27 cellular contexts compared by ENCODE assay signal in the genomic region with DNA sequence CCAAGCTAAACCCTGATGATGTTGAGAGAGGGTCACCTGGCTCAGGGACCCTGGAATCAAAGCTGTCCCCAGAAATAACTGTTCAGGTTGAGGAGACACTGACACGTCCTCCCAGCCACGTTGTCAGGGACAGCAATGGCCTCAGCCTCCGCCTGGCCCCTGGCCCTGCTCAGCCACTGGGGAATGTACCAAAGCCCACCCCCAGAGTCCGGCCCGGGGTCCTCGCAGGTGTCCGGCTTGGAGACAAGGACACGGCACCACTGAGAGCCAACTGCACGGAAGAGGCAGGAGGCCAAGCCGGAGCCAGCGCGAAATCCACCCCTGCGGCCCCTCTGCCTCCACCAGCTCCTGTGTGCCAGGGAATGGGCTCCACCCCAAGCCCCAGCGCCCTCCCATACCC.
"Had no signal": no experiment of that assay in that cellular context is flagged by ENCODE, and none has a peak within 500 bp of the region (broad histone marks: within the 10 kb centered on the region; RNA-seq: fewer than 3 reads in every experiment).

No MANE protein-coding gene starts in this region.

- DNase-seq: stimulated activated CD4-positive, alpha-beta T cell treated with anti-CD3 and anti-CD28 coated beads, Interleukin-2, amount 100 ng/mL, for 48 hours; stimulated activated CD4-positive, alpha-beta T cell treated with anti-CD3 and anti-CD28 coated beads, Interleukin-4, amount 100 ng/mL, for 1 hour; stimulated activated CD4-positive, alpha-beta T cell treated with anti-CD3 and anti-CD28 coated beads, Interleukin-4, amount 100 ng/mL, for 24 hours; stimulated activated CD4-positive, alpha-beta T cell treated with anti-CD3 and anti-CD28 coated beads, Interleukin-4, amount 100 ng/mL, for 4 hours; stimulated activated CD8-positive, alpha-beta memory T cell treated with anti-CD3 and anti-CD28 coated beads, Interleukin-4, amount 100 ng/mL, for 48 hours; stimulated activated naive B cell treated with anti-CD40 and anti-IgM and Interleukin-4, amounts not matched to agents 10 μg/mL and 1 μg/mL and 100 μg/mL, for 72 hours; stimulated activated naive CD4-positive, alpha-beta T cell; stimulated activated naive CD4-positive, alpha-beta T cell treated with Interleukin-2 at 50 U/mL for 16 hours; stimulated activated naive CD8-positive, alpha-beta T cell treated with anti-CD3 and anti-CD28 coated beads, Interleukin-15, amount 100 ng/mL, for 72 hours; stimulated activated naive CD8-positive, alpha-beta T cell treated with anti-CD3 and anti-CD28 coated beads, Interleukin-15, Interleukin-2, amounts not matched to agents 100 U/mL and 50 U/mL, for 24 hours; stomach; testis; thyroid gland; tibial artery; transverse colon; trophoblast cell; upper lobe of right lung; uterus had no signal

- H3K36me3 ChIP-seq: stomach, suprapubic skin, thoracic aorta, thyroid gland, tibial artery, tibial nerve, transverse colon, upper lobe of left lung, upper lobe of right lung, uterus, vagina had no signal

- H3K9me3 Mint-ChIP-seq: stimulated activated effector memory CD8-positive, alpha-beta T cell treated with anti-CD3 and anti-CD28 coated beads, Interleukin-12 subunit alpha, Interleukin-12 subunit beta, amount 100 ng/mL, for 72 hours; stimulated activated memory B cell treated with anti-CD40 and anti-IgM and Interleukin-4, amounts not matched to agents 10 μg/mL and 1 μg/mL and 100 μg/mL, for 72 hours; stimulated activated naive B cell treated with anti-CD40 and anti-IgM and Interleukin-4, amounts not matched to agents 10 μg/mL and 1 μg/mL and 100 μg/mL, for 72 hours; stimulated activated naive CD8-positive, alpha-beta T cell treated with anti-CD3 and anti-CD28 coated beads, Interleukin-15, amount 100 ng/mL, for 72 hours; stimulated activated naive CD8-positive, alpha-beta T cell treated with anti-CD3 and anti-CD28 coated beads, Interleukin-15, Interleukin-2, amounts not matched to agents 100 ng/mL and 50 ng/mL, for 24 hours; type B pancreatic cell had no signal

- H3K36me3 Mint-ChIP-seq: stimulated activated effector memory CD8-positive, alpha-beta T cell treated with anti-CD3 and anti-CD28 coated beads, Interleukin-12 subunit alpha, Interleukin-12 subunit beta, amount 100 ng/mL, for 72 hours; stimulated activated memory B cell treated with anti-CD40 and anti-IgM and Interleukin-4, amounts not matched to agents 10 μg/mL and 1 μg/mL and 100 μg/mL, for 72 hours; stimulated activated naive B cell treated with anti-CD40 and anti-IgM and Interleukin-4, amounts not matched to agents 10 μg/mL and 1 μg/mL and 100 μg/mL, for 72 hours; type B pancreatic cell had no signal

- H3K4me1 ChIP-seq: suprapubic skin, testis, thyroid gland, tibial artery, transverse colon, upper lobe of right lung, uterus, vagina had no signal

- H3K9me3 ChIP-seq: stomach, suprapubic skin, testis, thoracic aorta, thyroid gland, tibial artery, tibial nerve, transverse colon, upper lobe of left lung, upper lobe of right lung, uterus, vagina had no signal

- H3K27ac ChIP-seq: stomach, suprapubic skin, testis, thoracic aorta, thyroid gland, tibial artery, tibial nerve, transverse colon, upper lobe of left lung, upper lobe of right lung, uterus, vagina had no signal

- H3K4me3 ChIP-seq: stomach, suprapubic skin, testis, thoracic aorta, thyroid gland, tibial artery, tibial nerve, transverse colon, upper lobe of left lung, upper lobe of right lung, uterus, vagina had no signal

- H3K4me1 Mint-ChIP-seq: stimulated activated memory B cell treated with anti-CD40 and anti-IgM and Interleukin-4, amounts not matched to agents 10 μg/mL and 1 μg/mL and 100 μg/mL, for 72 hours had no signal

- H3K27me3 ChIP-seq: suprapubic skin, testis, thyroid gland, tibial nerve, transverse colon, upper lobe of left lung, upper lobe of right lung, uterus, vagina had no signal

- H3K27ac Mint-ChIP-seq: stimulated activated effector memory CD8-positive, alpha-beta T cell treated with anti-CD3 and anti-CD28 coated beads, Interleukin-12 subunit alpha, Interleukin-12 subunit beta, amount 100 ng/mL, for 72 hours; stimulated activated memory B cell treated with anti-CD40 and anti-IgM and Interleukin-4, amounts not matched to agents 10 μg/mL and 1 μg/mL and 100 μg/mL, for 72 hours; stimulated activated naive B cell treated with anti-CD40 and anti-IgM and Interleukin-4, amounts not matched to agents 10 μg/mL and 1 μg/mL and 100 μg/mL, for 72 hours; stimulated activated naive CD8-positive, alpha-beta T cell treated with anti-CD3 and anti-CD28 coated beads, Interleukin-15, amount 100 ng/mL, for 72 hours; stimulated activated naive CD8-positive, alpha-beta T cell treated with anti-CD3 and anti-CD28 coated beads, Interleukin-15, Interleukin-2, amounts not matched to agents 100 ng/mL and 50 ng/mL, for 24 hours; type B pancreatic cell had no signal

- H3K27me3 Mint-ChIP-seq: stimulated activated memory B cell treated with anti-CD40 and anti-IgM and Interleukin-4, amounts not matched to agents 10 μg/mL and 1 μg/mL and 100 μg/mL, for 72 hours; stimulated activated naive CD8-positive, alpha-beta T cell treated with anti-CD3 and anti-CD28 coated beads, Interleukin-15, amount 100 ng/mL, for 72 hours; stimulated activated naive CD8-positive, alpha-beta T cell treated with anti-CD3 and anti-CD28 coated beads, Interleukin-15, Interleukin-2, amounts not matched to agents 100 ng/mL and 50 ng/mL, for 24 hours; type B pancreatic cell had no signal

- H3K4me3 Mint-ChIP-seq: stimulated activated effector memory CD8-positive, alpha-beta T cell treated with anti-CD3 and anti-CD28 coated beads, Interleukin-12 subunit alpha, Interleukin-12 subunit beta, amount 100 ng/mL, for 72 hours; stimulated activated memory B cell treated with anti-CD40 and anti-IgM and Interleukin-4, amounts not matched to agents 10 μg/mL and 1 μg/mL and 100 μg/mL, for 72 hours; stimulated activated naive B cell treated with anti-CD40 and anti-IgM and Interleukin-4, amounts not matched to agents 10 μg/mL and 1 μg/mL and 100 μg/mL, for 72 hours; stimulated activated naive CD8-positive, alpha-beta T cell treated with anti-CD3 and anti-CD28 coated beads, Interleukin-15, amount 100 ng/mL, for 72 hours; stimulated activated naive CD8-positive, alpha-beta T cell treated with anti-CD3 and anti-CD28 coated beads, Interleukin-15, Interleukin-2, amounts not matched to agents 100 ng/mL and 50 ng/mL, for 24 hours; type B pancreatic cell had no signal
